In genomic region chr2:181872178-181872577, GRCh38 we compare ENCODE assay signal across 24 cellular contexts. TPM values are rescaled to one million over a fixed set of nuclear protein-coding genes. Genes with fewer than 3 reads are reported as not detected.
A peak's percentile ranks its signal among the peaks of the same experiment; 100 is the strongest.
DNase-seq lines count a peak whose midpoint lies in the region; ATAC-seq, FAIRE-seq and TF ChIP-seq lines count a peak whose summit lies in the region.
"Had no signal": no experiment of that assay in that cellular context is flagged by ENCODE, and none has a peak within 500 bp of the region (broad histone marks: within the 10 kb centered on the region; RNA-seq: fewer than 3 reads in every experiment).

No MANE protein-coding gene starts in this region.

- no peak for TF ChIP-seq CTCF in HCT116 (IDR thresholded peaks at IDR 0.05 in 2 of 3, conservative IDR thresholded peaks at IDR 0.05 in 1 of 3; ENCODE audit: borderline replicate concordance in 1 of 3, insufficient read depth in 1 of 3, low read depth in 2 of 3, low read length in 2 of 3)
- no peak for TF ChIP-seq CTCF in astrocyte (IDR thresholded peaks at IDR 0.05; ENCODE audit: insufficient read depth, low read depth, low read length)
- no peak for TF ChIP-seq CTCF in tibial nerve (IDR thresholded peaks at IDR 0.05)

- intact Hi-C loops in HCT116 (cut with micrococcal nuclease) = no loop called here

- FAIRE-seq in astrocyte (lab: Jason Lieb, UNC) (peak; percentile 23), colon (lab: Jason Lieb, UNC) (peak; percentile 24)
- FAIRE-seq: GM12892, GM18507, H54 had no signal

- H3K9ac ChIP-seq in HCT116 (ENCODE audit: low read length) (no peak overlapping the region), astrocyte (ENCODE audit: low read length) (no peak overlapping the region)
- H3K9ac ChIP-seq: BLaER1 had no signal

- H3K9me3 Mint-ChIP-seq in astrocyte (ENCODE audit: unreplicated experiment) = no peaks in the 10 kb centered on the region
- H3K9me3 Mint-ChIP-seq: CD14-positive monocyte; CD8-positive, alpha-beta T cell; GM23338; HFFc6 had no signal

- H3K4me3 Mint-ChIP-seq in astrocyte (ENCODE audit: unreplicated experiment) = no peak overlapping the region
- H3K4me3 Mint-ChIP-seq: CD14-positive monocyte; CD8-positive, alpha-beta T cell; GM23338; HFFc6 had no signal

- H3K4me1 ChIP-seq in HCT116 (ENCODE audit: control insufficient read depth in 1 of 2, insufficient read depth in 2 of 2, low read length in 2 of 2) (peaks cover 25 to 49% of the 10 kb centered on the region in 2 experiments), astrocyte (ENCODE audit: insufficient read depth, low read length) (peaks cover 3% of the 10 kb centered on the region), tibial nerve (peaks cover 0 to 10% (median 0%) of the 10 kb centered on the region in 4 donors)
- H3K4me1 ChIP-seq: BLaER1 had no signal

- DNase-seq in HCT116 (ENCODE audit: low read depth, low spot score) (no peak), astrocyte (ENCODE audit: low read depth) (no peak), fibroblast of peridontal ligament (ENCODE audit: extremely low read depth) (peak; percentile 17), GF-D8 (lab: John Stamatoyannopoulos, UW) (no peak), tibial nerve (ENCODE audit: low spot score in 2 of 2) (no peak)
- no peak for DNase-seq in activated naive CD4-positive, alpha-beta T cell (lab: John Stamatoyannopoulos, UW)
- DNase-seq: 8988T; Calu3; CD8-positive, alpha-beta T cell; DMS 273 treated with DMSO at 0.1 percent for 48 hours; DMS53; DND-41; EL; HCEC 1CT; HFFc6 had no signal

- H3K36me3 ChIP-seq in HCT116 (ENCODE audit: control insufficient read depth in 1 of 2, insufficient read depth in 2 of 2, low read length in 2 of 2) = no peaks in the 10 kb centered on the region
- H3K36me3 ChIP-seq in astrocyte (ENCODE audit: insufficient read depth, low read length) = no peaks in the 10 kb centered on the region
- no peaks in the 10 kb centered on the region for H3K36me3 ChIP-seq in tibial nerve
- H3K36me3 ChIP-seq: BLaER1 had no signal

- H3K27me3 Mint-ChIP-seq in astrocyte (ENCODE audit: low read depth, unreplicated experiment) = no peaks in the 10 kb centered on the region

- H3K79me2 ChIP-seq in HCT116 (ENCODE audit: insufficient read depth, low read length) = no peaks in the 10 kb centered on the region
- no peaks in the 10 kb centered on the region for H3K79me2 ChIP-seq in astrocyte (ENCODE audit: insufficient read depth, low read length)

- peak overlapping the region; percentile 40 for H2AFZ ChIP-seq in HCT116 (ENCODE audit: low read depth, low read length, poor library complexity, severe bottlenecking)
- no peak overlapping the region for H2AFZ ChIP-seq in astrocyte (ENCODE audit: low read depth, low read length)

- no peak for TF ChIP-seq EP300 in tibial nerve (IDR thresholded peaks at IDR 0.05)

- H3K4me2 ChIP-seq in HCT116 (ENCODE audit: low read length) (no peak overlapping the region), astrocyte (ENCODE audit: low read length) (no peak overlapping the region)
- H3K4me2 ChIP-seq: BLaER1, GM23338 had no signal

- BruUV-seq in HCT116 (replicated peaks; lab: Mats Ljungman, UMichigan) = no TSS peak

- H3K9me3 ChIP-seq in HCT116 (ENCODE audit: control insufficient read depth in 1 of 2, insufficient read depth in 1 of 2, low read depth in 1 of 2, low read length in 2 of 2) (no peaks in the 10 kb centered on the region), astrocyte (ENCODE audit: insufficient read depth, low read depth, low read length) (no peaks in the 10 kb centered on the region), tibial nerve (no peaks in the 10 kb centered on the region)
- H3K9me3 ChIP-seq: BLaER1 had no signal

- H3K4me3 ChIP-seq in HCT116 (replicated peaks in 1 of 2; ENCODE audit: low read depth in 1 of 2, low read length in 2 of 2) (no peak overlapping the region), astrocyte (ENCODE audit: insufficient read depth, low read depth, low read length) (no peak overlapping the region), tibial nerve (no peak overlapping the region)
- H3K4me3 ChIP-seq: BLaER1, GM23338 had no signal

- RAD21 ChIA-PET in HCT116 (lab: Charles Lee; ENCODE audit: low non-redundant PET in 1 of 2, low total read pairs in 2 of 2, uncharacterized antibody in 2 of 2, unreplicated experiment in 2 of 2) = no interaction called here

- whole genome bisulfite sequencing in tibial nerve, 2 donors = 66 to 77% methylated on average over 1 of the region's 1 CpG

- no peaks in the 10 kb centered on the region for H3K36me3 Mint-ChIP-seq in astrocyte (ENCODE audit: low read depth, unreplicated experiment)
- H3K36me3 Mint-ChIP-seq: CD14-positive monocyte; CD8-positive, alpha-beta T cell had no signal

- POLR2A ChIA-PET in HCT116 (lab: Charles Lee) = no interaction called here

- H3K27ac Mint-ChIP-seq in astrocyte (ENCODE audit: unreplicated experiment) = no peak overlapping the region
- H3K27ac Mint-ChIP-seq: CD14-positive monocyte; CD8-positive, alpha-beta T cell; GM23338; HFFc6 had no signal

- CTCF ChIA-PET in HCT116 (lab: Charles Lee) = no interaction called here

- no peaks in the 10 kb centered on the region for H3K27me3 ChIP-seq in HCT116 (ENCODE audit: insufficient read depth, low read length)
- no peaks in the 10 kb centered on the region for H3K27me3 ChIP-seq in astrocyte (ENCODE audit: insufficient read depth, low read length)
- H3K27me3 ChIP-seq in tibial nerve = no peaks in the 10 kb centered on the region
- H3K27me3 ChIP-seq: BLaER1 had no signal

- TF ChIP-seq POLR2A in HCT116 (IDR thresholded peaks at IDR 0.05; ENCODE audit: borderline replicate concordance, extremely low read depth, insufficient read depth, insufficient read length) (no peak), tibial nerve (IDR thresholded peaks at IDR 0.05) (no peak)

- H3K9me2 ChIP-seq in HCT116 (ENCODE audit: insufficient read depth) = no peaks in the 10 kb centered on the region

- H4K20me1 ChIP-seq in HCT116 (ENCODE audit: insufficient read depth) (no peaks in the 10 kb centered on the region), astrocyte (ENCODE audit: insufficient read depth, low read length) (no peaks in the 10 kb centered on the region)
- H4K20me1 ChIP-seq: BLaER1 had no signal

- no peak for TF ChIP-seq RAD21 in HCT116 (IDR thresholded peaks at IDR 0.05; ENCODE audit: low read depth)

- no peak for ATAC-seq in HCT116
- no peak for ATAC-seq in GM21825 (IDR thresholded peaks at IDR 0.05; ENCODE audit: unreplicated experiment)
- ATAC-seq: CD8-positive, alpha-beta T cell; GM23338 had no signal

- H3K27ac ChIP-seq in HCT116 (ENCODE audit: low read depth, low read length) (no peak overlapping the region), astrocyte (ENCODE audit: low read depth, low read length) (no peak overlapping the region), tibial nerve (no peak overlapping the region)
- H3K27ac ChIP-seq: BLaER1, HL-60 had no signal

- no peaks in the 10 kb centered on the region for H3K4me1 Mint-ChIP-seq in astrocyte (ENCODE audit: low read depth, unreplicated experiment)

TF ChIP-seq in HCT116, 20 proteins besides CTCF, POLR2A, EP300 and RAD21:
- TF ChIP-seq TCF7L2 (IDR thresholded peaks at IDR 0.05; ENCODE audit: borderline replicate concordance, extremely low read depth, insufficient read depth, insufficient read length) = no peak
- no peak for TF ChIP-seq SP1 (IDR thresholded peaks at IDR 0.05; ENCODE audit: low read depth)
- no peak for TF ChIP-seq MAX (IDR thresholded peaks at IDR 0.05)

RNA-seq across cellular contexts. Expression of gene ITPRID2, which starts 19.4 kb away (rescaled TPM):
- total RNA-seq in HCT116 (2021; ENCODE audit: unreplicated experiment) (1,605 TPM), astrocyte (260 and 272 TPM in 2 replicates), tibial nerve (100 to 1,000 TPM; 203 to 300 (median 245) TPM)
- polyA plus RNA-seq in HCT116 (2012) = 428 and 446 TPM in 2 replicates
